ENCODE assay signal across 1 cellular context in genomic region chr1:10430216-10431064, GRCh38.
TF ChIP-seq lines count a peak whose summit lies in the region.

TSS of gene CENPS (plus strand) at chr1:10430433. CDS start at chr1:10430518, 85 bp downstream.

TF ChIP-seq in K562, 482 proteins besides CTCF, POLR2A, EP300 and RAD21 (continued from another document and continues in another):
- TF ChIP-seq HINFP (tag; conservative IDR thresholded peaks at IDR 0.05; ENCODE audit: low read depth) (no peak), BCOR (IDR thresholded peaks at IDR 0.05) (no peak), NFATC3 (IDR thresholded peaks at IDR 0.05) (no peak), JUN (IDR thresholded peaks at IDR 0.05; ENCODE audit: borderline replicate concordance, low read depth, low read length) (peak; percentile 71; the same call in 1 of the 2 replicates), JUN (CRISPR knock-in tag; IDR thresholded peaks at IDR 0.05; ENCODE audit: borderline replicate concordance) (peak; percentile 89; the same call in 1 of the 2 replicates), VEZF1 (CRISPR knock-in tag; IDR thresholded peaks at IDR 0.05) (peak; percentile 91), KLF16 (IDR thresholded peaks at IDR 0.05) (peak; percentile 93), CGGBP1 (CRISPR knock-in tag; IDR thresholded peaks at IDR 0.05) (0 out of 2 replicates have a peak, but pooled peaks have one; percentile 34), ZNF134 (CRISPR knock-in tag; conservative IDR thresholded peaks at IDR 0.05) (peak; percentile 60; the same call in 1 of the 2 replicates), BMI1 (IDR thresholded peaks at IDR 0.05; ENCODE audit: low read length) (peak; percentile 62), MYC (IDR thresholded peaks at IDR 0.05; ENCODE audit: low read depth, low read length) (peak; percentile 90), MYC (CRISPR knock-in tag; IDR thresholded peaks at IDR 0.05; ENCODE audit: borderline replicate concordance, low read depth) (no peak), THAP12 (CRISPR knock-in tag; IDR thresholded peaks at IDR 0.05) (peak; percentile 59; the same call in 1 of the 2 replicates), MITF (IDR thresholded peaks at IDR 0.05) (peak; percentile 35; the same call in 1 of the 2 replicates), ZNF232 (CRISPR knock-in tag; IDR thresholded peaks at IDR 0.05) (no peak), NFRKB (IDR thresholded peaks at IDR 0.05; ENCODE audit: low read depth) (no peak), ZNF3 (CRISPR knock-in tag; IDR thresholded peaks at IDR 0.05) (no peak), ZBTB11 (CRISPR knock-in tag; IDR thresholded peaks at IDR 0.05) (0 out of 6 replicates have a peak, but pooled peaks of 1 of the 3 experiments have one; percentile 33), CBX3 (IDR thresholded peaks at IDR 0.05; ENCODE audit: borderline replicate concordance in 1 of 2, low read length in 2 of 2) (peak in 1 of 2 experiments; percentile 84; a peak in 1 of 3 replicates), FOXJ3 (CRISPR knock-in tag; IDR thresholded peaks at IDR 0.05) (no peak; the same call in 1 of the 2 replicates), TSC22D4 (tag; IDR thresholded peaks at IDR 0.05) (no peak), KAT2B (IDR thresholded peaks at IDR 0.05; ENCODE audit: low read depth, low read length) (no peak), SPI1 (IDR thresholded peaks at IDR 0.05; ENCODE audit: borderline replicate concordance, low read depth, low read length) (peak; percentile 67; the same call in 1 of the 2 replicates), USF2 (CRISPR knock-in tag; IDR thresholded peaks at IDR 0.05) (no peak), ZNF212 (CRISPR knock-in tag; IDR thresholded peaks at IDR 0.05) (0 out of 2 replicates have a peak, but pooled peaks have one; percentile 69), FOXK2 (conservative IDR thresholded peaks at IDR 0.05 in 1 of 2, IDR thresholded peaks at IDR 0.05 in 1 of 2; ENCODE audit: low read depth in 2 of 2) (peak in 1 of 2 experiments; percentile 74; a peak in 2 of 4 replicates), TRIM28 (IDR thresholded peaks at IDR 0.05) (peak; percentile 16; the same call in 1 of the 2 replicates), SAFB2 (IDR thresholded peaks at IDR 0.05; ENCODE audit: borderline replicate concordance, low read depth, low read length, severe bottlenecking) (no peak), HCFC1 (IDR thresholded peaks at IDR 0.05; ENCODE audit: low read depth, low read length) (peak; percentile 75), TEAD1 (CRISPR knock-in tag; IDR thresholded peaks at IDR 0.05) (peak; percentile 88 to 92), ZNF696 (CRISPR knock-in tag; conservative IDR thresholded peaks at IDR 0.05) (no peak), ZFPM2 (CRISPR knock-in tag; IDR thresholded peaks at IDR 0.05) (no peak), HMBOX1 (IDR thresholded peaks at IDR 0.05) (no peak), E2F8 (IDR thresholded peaks at IDR 0.05; ENCODE audit: low read depth, partially characterized antibody) (peak; percentile 99), SMARCC2 (IDR thresholded peaks at IDR 0.05; ENCODE audit: low read depth) (no peak), TFAP4 (CRISPR knock-in tag; IDR thresholded peaks at IDR 0.05; ENCODE audit: borderline replicate concordance) (peak; percentile 81; the same call in 1 of the 2 replicates), ZNF778 (CRISPR knock-in tag; IDR thresholded peaks at IDR 0.05) (no peak), ZNF347 (CRISPR knock-in tag; IDR thresholded peaks at IDR 0.05; ENCODE audit: low read depth) (no peak), SRSF1 (IDR thresholded peaks at IDR 0.05; ENCODE audit: low read depth, low read length) (no peak)
